Comparison of ENCODE assay signal across 8 cellular contexts in the genomic region with DNA sequence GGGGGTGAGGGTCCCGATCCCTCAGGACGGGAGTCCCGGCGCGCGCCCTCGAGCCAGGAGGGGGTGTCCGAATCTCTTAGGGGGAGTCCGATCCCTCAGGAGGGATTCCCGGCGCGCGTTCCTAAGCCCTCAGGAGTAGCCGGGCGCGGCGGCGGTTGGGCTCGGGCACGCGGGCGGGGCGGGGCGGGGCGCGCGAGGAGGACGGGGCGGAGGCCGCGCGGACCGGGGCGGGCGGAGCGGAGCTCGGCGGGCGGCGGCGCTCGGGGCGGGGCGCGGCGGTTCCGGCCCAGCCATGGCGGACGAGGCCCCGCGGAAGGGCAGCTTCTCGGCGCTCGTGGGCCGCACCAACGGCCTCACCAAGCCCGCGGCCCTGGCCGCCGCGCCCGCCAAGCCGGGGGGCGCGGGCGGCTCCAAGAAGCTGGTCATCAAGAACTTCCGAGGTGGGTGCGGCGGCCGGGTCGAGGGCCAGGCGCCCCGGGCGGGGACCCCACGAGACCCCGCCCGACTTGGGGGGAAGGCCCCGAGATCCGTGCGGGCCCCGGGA. TPM values are rescaled to one million over a fixed set of nuclear protein-coding genes. Genes with fewer than 3 reads are reported as not detected.
A peak's percentile ranks its signal among the peaks of the same experiment; 100 is the strongest.
DNase-seq lines count a peak whose midpoint lies in the region; TF ChIP-seq lines count a peak whose summit lies in the region.

A gene (plus strand): TSS at position 278 of the 544 bp plus-strand sequence. CDS start 15 bp downstream, at position 293.

- H3K4me1 ChIP-seq in sigmoid colon: peaks cover 0 to 79% (median 62%) of the 10 kb centered on the region in 4 donors

- TF ChIP-seq EP300 in sigmoid colon (IDR thresholded peaks at IDR 0.05): no peak

- peak; percentile 28 for TF ChIP-seq POLR2A in GM10847 (IDR thresholded peaks at IDR 0.05; ENCODE audit: extremely low read depth, insufficient read length)
- no peak for TF ChIP-seq POLR2A in sigmoid colon (IDR thresholded peaks at IDR 0.05)

- TF ChIP-seq CTCF in sigmoid colon (IDR thresholded peaks at IDR 0.05): no peak

- H3K9me3 ChIP-seq in sigmoid colon: no peaks in the 10 kb centered on the region

- intact Hi-C loops in T-helper 2 cell treated with Interferon-gamma antibody and Interleukin-4, amounts not matched to agents 100 ng/mL and 5 ng/mL, for 36 hours (cut with micrococcal nuclease): loop anchor here (1.0 to 5.0 kb wide), 6 partner anchors 49 to 281 kb away; a partner anchor contains a TSS
- intact Hi-C loops in sigmoid colon (cut with DNase I): loop anchor here (2.0 to 5.0 kb wide), 4 partner anchors 55 to 283 kb away; a partner anchor contains a TSS

- H3K4me3 ChIP-seq in H7 (ENCODE audit: insufficient read depth, low read depth, low read length) (peak within 1 kb of the TSS; percentile 91), sigmoid colon (peak within 1 kb of the TSS; percentile 64 to 97 (median 86))

- DNase-seq in H7: peak; percentile 95
- DNase-seq in M059J (ENCODE audit: low read depth): peak; percentile 72
- peak; percentile 93 for DNase-seq in astrocyte of the hippocampus (ENCODE audit: low read depth, low spot score)
- peak in 46 of 51 donors; percentile 12 to 86 (median 66) for DNase-seq in hypothalamus (lab: John Stamatoyannopoulos, UW)
- peak; percentile 88 for DNase-seq in sigmoid colon
- no peak for DNase-seq in NCI-H446 treated with DMSO at 0.1 percent for 48 hours (lab: John Stamatoyannopoulos, UW)

- H3K27ac ChIP-seq in sigmoid colon: peak within 1 kb of the TSS; percentile 94 to 100 (median 100)

- no peaks in the 10 kb centered on the region for H3K27me3 ChIP-seq in H7 (ENCODE audit: control insufficient read depth, insufficient read depth, low read length)
- H3K27me3 ChIP-seq in sigmoid colon: no peaks in the 10 kb centered on the region

- H3K36me3 ChIP-seq in H7 (replicated peaks; ENCODE audit: control insufficient read depth, insufficient read depth, low read length) (peaks cover 5% of the 10 kb centered on the region), sigmoid colon (peaks cover 0 to 14% (median 0%) of the 10 kb centered on the region in 4 donors)

- 1% methylated on average over 81 of the region's 81 CpGs for whole genome bisulfite sequencing in sigmoid colon, 2 donors

RNA-seq across cellular contexts. Expression of the gene that starts here (rescaled TPM):
- total RNA-seq in H7 (2014; rRNA removed; shearing (Covaris generic)): 109 and 118 TPM in 2 replicates
- total RNA-seq in M059J (2014; rRNA removed; shearing (Covaris generic)): 74.6 and 83.9 TPM in 2 replicates
- total RNA-seq in T-helper 2 cell treated with Interferon-gamma antibody and Interleukin-4, amounts not matched to agents 100 ng/mL and 5 ng/mL, for 36 hours: 97.6 and 99.4 TPM in 2 replicates
- total RNA-seq in sigmoid colon: 100 to 1,000 TPM in 1 of 4 donors, 10 to 100 TPM in 3; 72.6 to 115 (median 80.7) TPM
- 10 to 100 TPM; 22.2 to 38.5 (median 22.2) TPM for polyA plus RNA-seq in sigmoid colon
